Comparison of ENCODE assay signal across 1 cellular context in the genomic region with DNA sequence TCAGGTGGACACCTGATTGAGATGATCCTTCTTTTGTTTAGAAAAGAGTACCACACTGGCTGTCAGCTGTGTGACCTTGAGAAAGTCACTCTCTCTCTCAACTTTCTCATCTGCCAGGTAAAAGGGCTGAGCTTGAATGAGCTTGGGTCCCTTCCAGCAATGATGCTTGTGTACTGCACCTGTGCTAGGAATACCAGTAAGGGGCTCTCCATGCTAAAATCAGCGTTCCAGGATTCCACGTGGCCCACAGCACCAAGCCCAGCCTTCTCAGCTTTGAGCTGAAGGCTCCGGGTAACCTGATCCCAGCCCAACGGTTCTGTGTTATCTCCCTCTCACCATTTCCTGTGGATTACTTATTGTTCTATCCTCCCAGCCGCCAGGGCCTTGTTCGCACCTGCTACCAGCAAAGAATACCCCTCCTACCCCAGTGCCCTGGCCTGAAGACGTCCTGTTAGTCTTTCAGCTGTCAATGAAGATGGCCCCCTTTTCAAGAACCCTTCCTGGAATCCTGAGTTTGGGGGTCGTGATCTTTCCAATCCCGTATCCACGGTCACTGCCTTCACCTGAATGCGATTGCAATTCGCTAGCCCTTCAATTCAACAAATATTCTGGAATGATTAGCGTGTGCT.
TF ChIP-seq lines count a peak whose summit lies in the region.

No MANE protein-coding gene starts in this region.

TF ChIP-seq in K562, 482 proteins besides CTCF, POLR2A, EP300 and RAD21 (continued from another document and continues in another):
- TF ChIP-seq, protein P1, sequence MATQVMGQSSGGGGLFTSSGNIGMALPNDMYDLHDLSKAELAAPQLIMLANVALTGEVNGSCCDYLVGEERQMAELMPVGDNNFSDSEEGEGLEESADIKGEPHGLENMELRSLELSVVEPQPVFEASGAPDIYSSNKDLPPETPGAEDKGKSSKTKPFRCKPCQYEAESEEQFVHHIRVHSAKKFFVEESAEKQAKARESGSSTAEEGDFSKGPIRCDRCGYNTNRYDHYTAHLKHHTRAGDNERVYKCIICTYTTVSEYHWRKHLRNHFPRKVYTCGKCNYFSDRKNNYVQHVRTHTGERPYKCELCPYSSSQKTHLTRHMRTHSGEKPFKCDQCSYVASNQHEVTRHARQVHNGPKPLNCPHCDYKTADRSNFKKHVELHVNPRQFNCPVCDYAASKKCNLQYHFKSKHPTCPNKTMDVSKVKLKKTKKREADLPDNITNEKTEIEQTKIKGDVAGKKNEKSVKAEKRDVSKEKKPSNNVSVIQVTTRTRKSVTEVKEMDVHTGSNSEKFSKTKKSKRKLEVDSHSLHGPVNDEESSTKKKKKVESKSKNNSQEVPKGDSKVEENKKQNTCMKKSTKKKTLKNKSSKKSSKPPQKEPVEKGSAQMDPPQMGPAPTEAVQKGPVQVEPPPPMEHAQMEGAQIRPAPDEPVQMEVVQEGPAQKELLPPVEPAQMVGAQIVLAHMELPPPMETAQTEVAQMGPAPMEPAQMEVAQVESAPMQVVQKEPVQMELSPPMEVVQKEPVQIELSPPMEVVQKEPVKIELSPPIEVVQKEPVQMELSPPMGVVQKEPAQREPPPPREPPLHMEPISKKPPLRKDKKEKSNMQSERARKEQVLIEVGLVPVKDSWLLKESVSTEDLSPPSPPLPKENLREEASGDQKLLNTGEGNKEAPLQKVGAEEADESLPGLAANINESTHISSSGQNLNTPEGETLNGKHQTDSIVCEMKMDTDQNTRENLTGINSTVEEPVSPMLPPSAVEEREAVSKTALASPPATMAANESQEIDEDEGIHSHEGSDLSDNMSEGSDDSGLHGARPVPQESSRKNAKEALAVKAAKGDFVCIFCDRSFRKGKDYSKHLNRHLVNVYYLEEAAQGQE (CRISPR knock-in tag; IDR thresholded peaks at IDR 0.05; ENCODE audit: low read depth): peak; percentile 18; the same call in 1 of the 2 replicates
- no peak for TF ChIP-seq CBFB (CRISPR knock-in tag; IDR thresholded peaks at IDR 0.05)
- TF ChIP-seq, protein P2, sequence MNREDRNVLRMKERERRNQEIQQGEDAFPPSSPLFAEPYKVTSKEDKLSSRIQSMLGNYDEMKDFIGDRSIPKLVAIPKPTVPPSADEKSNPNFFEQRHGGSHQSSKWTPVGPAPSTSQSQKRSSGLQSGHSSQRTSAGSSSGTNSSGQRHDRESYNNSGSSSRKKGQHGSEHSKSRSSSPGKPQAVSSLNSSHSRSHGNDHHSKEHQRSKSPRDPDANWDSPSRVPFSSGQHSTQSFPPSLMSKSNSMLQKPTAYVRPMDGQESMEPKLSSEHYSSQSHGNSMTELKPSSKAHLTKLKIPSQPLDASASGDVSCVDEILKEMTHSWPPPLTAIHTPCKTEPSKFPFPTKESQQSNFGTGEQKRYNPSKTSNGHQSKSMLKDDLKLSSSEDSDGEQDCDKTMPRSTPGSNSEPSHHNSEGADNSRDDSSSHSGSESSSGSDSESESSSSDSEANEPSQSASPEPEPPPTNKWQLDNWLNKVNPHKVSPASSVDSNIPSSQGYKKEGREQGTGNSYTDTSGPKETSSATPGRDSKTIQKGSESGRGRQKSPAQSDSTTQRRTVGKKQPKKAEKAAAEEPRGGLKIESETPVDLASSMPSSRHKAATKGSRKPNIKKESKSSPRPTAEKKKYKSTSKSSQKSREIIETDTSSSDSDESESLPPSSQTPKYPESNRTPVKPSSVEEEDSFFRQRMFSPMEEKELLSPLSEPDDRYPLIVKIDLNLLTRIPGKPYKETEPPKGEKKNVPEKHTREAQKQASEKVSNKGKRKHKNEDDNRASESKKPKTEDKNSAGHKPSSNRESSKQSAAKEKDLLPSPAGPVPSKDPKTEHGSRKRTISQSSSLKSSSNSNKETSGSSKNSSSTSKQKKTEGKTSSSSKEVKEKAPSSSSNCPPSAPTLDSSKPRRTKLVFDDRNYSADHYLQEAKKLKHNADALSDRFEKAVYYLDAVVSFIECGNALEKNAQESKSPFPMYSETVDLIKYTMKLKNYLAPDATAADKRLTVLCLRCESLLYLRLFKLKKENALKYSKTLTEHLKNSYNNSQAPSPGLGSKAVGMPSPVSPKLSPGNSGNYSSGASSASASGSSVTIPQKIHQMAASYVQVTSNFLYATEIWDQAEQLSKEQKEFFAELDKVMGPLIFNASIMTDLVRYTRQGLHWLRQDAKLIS (CRISPR knock-in tag; IDR thresholded peaks at IDR 0.05): no peak
- no peak for TF ChIP-seq HNRNPLL (IDR thresholded peaks at IDR 0.05; ENCODE audit: low read depth, low read length, poor library complexity, severe bottlenecking)
- peak in 1 of 2 experiments; percentile 40; a peak in 1 of 4 replicates for TF ChIP-seq FOXK2 (conservative IDR thresholded peaks at IDR 0.05 in 1 of 2, IDR thresholded peaks at IDR 0.05 in 1 of 2; ENCODE audit: low read depth in 2 of 2)
- TF ChIP-seq KAT7 (CRISPR knock-in tag; IDR thresholded peaks at IDR 0.05; ENCODE audit: borderline replicate concordance): no peak
- TF ChIP-seq ZBTB40 (IDR thresholded peaks at IDR 0.05): peak; percentile 26; the same call in 1 of the 2 replicates
- TF ChIP-seq ZBTB40 (CRISPR knock-in tag; IDR thresholded peaks at IDR 0.05): no peak
- TF ChIP-seq ZC3H8 (IDR thresholded peaks at IDR 0.05): no peak
- TF ChIP-seq, protein P3, sequence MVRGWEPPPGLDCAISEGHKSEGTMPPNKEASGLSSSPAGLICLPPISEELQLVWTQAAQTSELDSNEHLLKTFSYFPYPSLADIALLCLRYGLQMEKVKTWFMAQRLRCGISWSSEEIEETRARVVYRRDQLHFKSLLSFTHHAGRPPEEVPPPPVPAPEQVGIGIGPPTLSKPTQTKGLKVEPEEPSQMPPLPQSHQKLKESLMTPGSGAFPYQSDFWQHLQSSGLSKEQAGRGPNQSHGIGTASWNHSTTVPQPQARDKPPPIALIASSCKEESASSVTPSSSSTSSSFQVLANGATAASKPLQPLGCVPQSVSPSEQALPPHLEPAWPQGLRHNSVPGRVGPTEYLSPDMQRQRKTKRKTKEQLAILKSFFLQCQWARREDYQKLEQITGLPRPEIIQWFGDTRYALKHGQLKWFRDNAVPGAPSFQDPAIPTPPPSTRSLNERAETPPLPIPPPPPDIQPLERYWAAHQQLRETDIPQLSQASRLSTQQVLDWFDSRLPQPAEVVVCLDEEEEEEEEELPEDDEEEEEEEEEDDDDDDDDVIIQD (CRISPR knock-in tag; IDR thresholded peaks at IDR 0.05): no peak
- no peak for TF ChIP-seq BCLAF1 (IDR thresholded peaks at IDR 0.05; ENCODE audit: borderline replicate concordance in 1 of 2, control insufficient read depth in 1 of 2, low read depth in 2 of 2, low read length in 1 of 2)
- TF ChIP-seq, protein P4, sequence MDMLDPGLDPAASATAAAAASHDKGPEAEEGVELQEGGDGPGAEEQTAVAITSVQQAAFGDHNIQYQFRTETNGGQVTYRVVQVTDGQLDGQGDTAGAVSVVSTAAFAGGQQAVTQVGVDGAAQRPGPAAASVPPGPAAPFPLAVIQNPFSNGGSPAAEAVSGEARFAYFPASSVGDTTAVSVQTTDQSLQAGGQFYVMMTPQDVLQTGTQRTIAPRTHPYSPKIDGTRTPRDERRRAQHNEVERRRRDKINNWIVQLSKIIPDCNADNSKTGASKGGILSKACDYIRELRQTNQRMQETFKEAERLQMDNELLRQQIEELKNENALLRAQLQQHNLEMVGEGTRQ (CRISPR knock-in tag; IDR thresholded peaks at IDR 0.05): no peak
- peak; percentile 40; the same call in 1 of the 2 replicates for TF ChIP-seq PKNOX1 (IDR thresholded peaks at IDR 0.05)
- no peak for TF ChIP-seq STAG1 (CRISPR knock-in tag; IDR thresholded peaks at IDR 0.05; ENCODE audit: borderline replicate concordance)
- no peak for TF ChIP-seq HCFC1 (IDR thresholded peaks at IDR 0.05; ENCODE audit: low read depth, low read length)
- TF ChIP-seq, protein P5, sequence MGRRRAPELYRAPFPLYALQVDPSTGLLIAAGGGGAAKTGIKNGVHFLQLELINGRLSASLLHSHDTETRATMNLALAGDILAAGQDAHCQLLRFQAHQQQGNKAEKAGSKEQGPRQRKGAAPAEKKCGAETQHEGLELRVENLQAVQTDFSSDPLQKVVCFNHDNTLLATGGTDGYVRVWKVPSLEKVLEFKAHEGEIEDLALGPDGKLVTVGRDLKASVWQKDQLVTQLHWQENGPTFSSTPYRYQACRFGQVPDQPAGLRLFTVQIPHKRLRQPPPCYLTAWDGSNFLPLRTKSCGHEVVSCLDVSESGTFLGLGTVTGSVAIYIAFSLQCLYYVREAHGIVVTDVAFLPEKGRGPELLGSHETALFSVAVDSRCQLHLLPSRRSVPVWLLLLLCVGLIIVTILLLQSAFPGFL (CRISPR knock-in tag; IDR thresholded peaks at IDR 0.05): no peak
- no peak for TF ChIP-seq PCBP1 (IDR thresholded peaks at IDR 0.05; ENCODE audit: low read depth, low read length, poor library complexity, severe bottlenecking)
- 0 out of 4 replicates have a peak, but pooled peaks of 1 of the 2 experiments have one; percentile 63 for TF ChIP-seq CSDE1 (IDR thresholded peaks at IDR 0.05)
- no peak for TF ChIP-seq FIP1L1 (IDR thresholded peaks at IDR 0.05; ENCODE audit: low read depth, low read length, poor library complexity, severe bottlenecking)
- no peak for TF ChIP-seq NR2C2 (CRISPR knock-in tag; IDR thresholded peaks at IDR 0.05)
- peak; percentile 34; the same call in 1 of the 2 replicates for TF ChIP-seq NR2C2 (tag; IDR thresholded peaks at IDR 0.05)
- TF ChIP-seq HDAC2 (IDR thresholded peaks at IDR 0.05): peak; percentile 70; the same call in 1 of the 2 replicates
- TF ChIP-seq NBN (IDR thresholded peaks at IDR 0.05; ENCODE audit: low read depth): peak; percentile 64; the same call in 1 of the 2 replicates
